ENCODE assay signal across 1 cellular context in the genomic region with DNA sequence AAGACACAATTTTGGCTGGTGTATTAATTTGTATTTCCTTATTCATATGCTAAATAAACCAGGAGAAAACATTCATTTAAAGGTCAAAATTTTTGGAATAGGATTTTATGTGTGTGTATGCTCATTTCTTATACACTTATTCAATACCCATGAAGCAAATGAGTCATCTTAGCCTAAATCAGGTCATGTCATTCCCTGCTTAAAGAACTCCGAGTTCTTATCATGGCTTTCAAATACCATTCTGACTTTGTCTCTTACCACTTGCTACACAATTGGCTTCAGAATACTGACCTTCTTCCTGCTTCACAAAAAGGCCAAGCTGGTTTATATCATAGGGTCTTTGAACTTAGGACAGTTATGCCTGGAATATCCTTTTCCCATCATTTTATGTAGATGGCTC.
TF ChIP-seq lines count a peak whose summit lies in the region.

No MANE protein-coding gene starts in this region.

TF ChIP-seq in IMR-90, 13 proteins besides CTCF, POLR2A, EP300 and RAD21:
- TF ChIP-seq MXI1 (IDR thresholded peaks at IDR 0.05; ENCODE audit: borderline replicate concordance, low read depth, low read length): no peak
- no peak for TF ChIP-seq CEBPB (IDR thresholded peaks at IDR 0.05; ENCODE audit: low read depth, low read length)
- no peak for TF ChIP-seq CHD1 (IDR thresholded peaks at IDR 0.05; ENCODE audit: low read depth, low read length)
- TF ChIP-seq, protein P1, sequence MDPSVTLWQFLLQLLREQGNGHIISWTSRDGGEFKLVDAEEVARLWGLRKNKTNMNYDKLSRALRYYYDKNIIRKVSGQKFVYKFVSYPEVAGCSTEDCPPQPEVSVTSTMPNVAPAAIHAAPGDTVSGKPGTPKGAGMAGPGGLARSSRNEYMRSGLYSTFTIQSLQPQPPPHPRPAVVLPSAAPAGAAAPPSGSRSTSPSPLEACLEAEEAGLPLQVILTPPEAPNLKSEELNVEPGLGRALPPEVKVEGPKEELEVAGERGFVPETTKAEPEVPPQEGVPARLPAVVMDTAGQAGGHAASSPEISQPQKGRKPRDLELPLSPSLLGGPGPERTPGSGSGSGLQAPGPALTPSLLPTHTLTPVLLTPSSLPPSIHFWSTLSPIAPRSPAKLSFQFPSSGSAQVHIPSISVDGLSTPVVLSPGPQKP (IDR thresholded peaks at IDR 0.05; ENCODE audit: borderline replicate concordance, low read depth, low read length): no peak
